In the genomic region with DNA sequence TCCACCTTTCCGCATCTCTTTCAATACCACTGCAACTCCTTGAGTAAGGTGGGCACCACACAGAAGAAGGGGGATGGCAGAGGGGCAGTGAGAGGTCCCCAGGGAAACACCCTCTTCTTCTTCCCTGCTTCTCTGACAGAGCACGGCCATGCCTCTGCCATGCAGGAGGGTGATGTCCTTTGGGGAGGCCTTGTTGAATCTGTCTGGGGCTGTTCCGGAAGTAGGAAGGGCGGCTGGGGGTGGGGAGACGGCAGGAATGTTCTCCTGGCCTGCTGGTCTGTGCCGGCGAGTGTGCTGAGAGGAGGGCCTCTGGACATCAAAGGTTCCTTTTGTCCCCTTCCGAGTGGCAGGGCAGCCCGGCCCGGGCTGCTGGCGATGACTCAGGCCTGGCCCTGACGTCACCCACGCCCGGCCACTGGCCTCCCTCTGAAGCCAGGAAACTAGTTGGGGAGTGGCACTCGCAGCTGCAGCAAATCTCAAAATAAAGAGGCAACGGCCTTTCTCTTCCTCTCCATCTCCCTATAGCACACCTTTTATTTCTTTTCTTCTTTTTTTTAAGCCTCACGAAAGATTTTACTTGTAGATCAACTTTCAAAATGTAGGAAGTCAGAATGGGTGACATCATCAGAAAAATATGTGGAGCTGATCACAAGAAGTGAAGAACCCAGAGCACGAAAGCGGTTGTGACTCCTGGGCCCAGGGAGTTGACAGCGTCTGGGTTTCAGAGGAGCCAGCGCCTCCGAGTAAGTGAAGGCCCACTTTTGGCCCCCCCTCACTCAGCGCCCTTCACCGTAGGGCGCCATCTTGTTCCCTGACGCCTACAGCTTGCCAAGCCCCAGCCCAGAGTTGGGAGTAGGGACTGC, we compare ENCODE assay signal across 8 cellular contexts. TPM values are rescaled to one million over a fixed set of nuclear protein-coding genes. Genes with fewer than 3 reads are reported as not detected.
DNase-seq lines count a peak whose midpoint lies in the region; ATAC-seq and TF ChIP-seq lines count a peak whose summit lies in the region.

A gene with protein sequence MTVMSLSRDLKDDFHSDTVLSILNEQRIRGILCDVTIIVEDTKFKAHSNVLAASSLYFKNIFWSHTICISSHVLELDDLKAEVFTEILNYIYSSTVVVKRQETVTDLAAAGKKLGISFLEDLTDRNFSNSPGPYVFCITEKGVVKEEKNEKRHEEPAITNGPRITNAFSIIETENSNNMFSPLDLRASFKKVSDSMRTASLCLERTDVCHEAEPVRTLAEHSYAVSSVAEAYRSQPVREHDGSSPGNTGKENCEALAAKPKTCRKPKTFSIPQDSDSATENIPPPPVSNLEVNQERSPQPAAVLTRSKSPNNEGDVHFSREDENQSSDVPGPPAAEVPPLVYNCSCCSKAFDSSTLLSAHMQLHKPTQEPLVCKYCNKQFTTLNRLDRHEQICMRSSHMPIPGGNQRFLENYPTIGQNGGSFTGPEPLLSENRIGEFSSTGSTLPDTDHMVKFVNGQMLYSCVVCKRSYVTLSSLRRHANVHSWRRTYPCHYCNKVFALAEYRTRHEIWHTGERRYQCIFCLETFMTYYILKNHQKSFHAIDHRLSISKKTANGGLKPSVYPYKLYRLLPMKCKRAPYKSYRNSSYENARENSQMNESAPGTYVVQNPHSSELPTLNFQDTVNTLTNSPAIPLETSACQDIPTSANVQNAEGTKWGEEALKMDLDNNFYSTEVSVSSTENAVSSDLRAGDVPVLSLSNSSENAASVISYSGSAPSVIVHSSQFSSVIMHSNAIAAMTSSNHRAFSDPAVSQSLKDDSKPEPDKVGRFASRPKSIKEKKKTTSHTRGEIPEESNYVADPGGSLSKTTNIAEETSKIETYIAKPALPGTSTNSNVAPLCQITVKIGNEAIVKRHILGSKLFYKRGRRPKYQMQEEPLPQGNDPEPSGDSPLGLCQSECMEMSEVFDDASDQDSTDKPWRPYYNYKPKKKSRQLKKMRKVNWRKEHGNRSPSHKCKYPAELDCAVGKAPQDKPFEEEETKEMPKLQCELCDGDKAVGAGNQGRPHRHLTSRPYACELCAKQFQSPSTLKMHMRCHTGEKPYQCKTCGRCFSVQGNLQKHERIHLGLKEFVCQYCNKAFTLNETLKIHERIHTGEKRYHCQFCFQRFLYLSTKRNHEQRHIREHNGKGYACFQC (N-terminal part only) (plus strand): TSS at position 443 of the 863 bp plus-strand sequence. CDS start 73,885 bp downstream, outside the sequence.

- POLR2A ChIA-PET in activated CD8-positive, alpha-beta memory T cell treated with anti-CD3 and anti-CD28 coated beads for 36 hours (lab: Charles Lee) = no interaction called here

- peaks cover 48% of the 10 kb centered on the region for H3K4me1 ChIP-seq in RWPE2 (ENCODE audit: insufficient read depth, poor library complexity, severe bottlenecking)
- no peaks in the 10 kb centered on the region for H3K4me1 ChIP-seq in right lobe of liver

- ATAC-seq in RWPE2 (ENCODE audit: low read depth) (peak; percentile 44), right lobe of liver (peak; percentile 80 to 87 (median 86)), GM21390 (IDR thresholded peaks at IDR 0.05; ENCODE audit: unreplicated experiment) (no peak)

- peaks cover 17% of the 10 kb centered on the region for H3K36me3 ChIP-seq in RWPE2 (ENCODE audit: low read depth)
- no peaks in the 10 kb centered on the region for H3K36me3 ChIP-seq in right lobe of liver

- H3K27me3 ChIP-seq in RWPE2 (ENCODE audit: insufficient read depth, poor library complexity, severe bottlenecking) = no peaks in the 10 kb centered on the region
- H3K27me3 ChIP-seq in right lobe of liver = no peaks in the 10 kb centered on the region

- peak within 1 kb of the TSS; percentile 9 for H3K4me3 ChIP-seq in RWPE2 (ENCODE audit: severe bottlenecking)
- no peak within 1 kb of the TSS for H3K4me3 ChIP-seq in right lobe of liver

- CTCF ChIA-PET in activated CD8-positive, alpha-beta memory T cell treated with anti-CD3 and anti-CD28 coated beads for 36 hours (lab: Charles Lee) = interaction anchor here (0.7 to 2.1 kb wide), 3 partner anchors 10 to 545 kb away, joined by 4 to 6 read pairs (median 5); no protein-coding TSS in a partner anchor

- TF ChIP-seq CTCF in RWPE2 (IDR thresholded peaks at IDR 0.05; ENCODE audit: poor library complexity, severe bottlenecking) (no peak), right lobe of liver (IDR thresholded peaks at IDR 0.05) (no peak)

- H3K9me3 ChIP-seq in RWPE2 (ENCODE audit: severe bottlenecking) (no peaks in the 10 kb centered on the region), right lobe of liver (no peaks in the 10 kb centered on the region)

- peak; percentile 46 for TF ChIP-seq POLR2A in right lobe of liver (IDR thresholded peaks at IDR 0.05)

- DNase-seq in activated CD8-positive, alpha-beta memory T cell treated with anti-CD3 and anti-CD28 coated beads, Interleukin-2, amount 50 U/mL, for 48 hours = no peak
- DNase-seq in RWPE2 (ENCODE audit: low spot score) (peak; percentile 85), ecto neural progenitor cell (ENCODE audit: low spot score) (peak; percentile 86), right lobe of liver (peak; percentile 77 to 83 (median 77)), stromal cell of bone marrow (ENCODE audit: low read depth) (peak; percentile 79), activated T-cell treated with anti-CD3 and anti-CD28 coated beads for 4 hours (no peak)

- intact Hi-C loops in right lobe of liver (cut with DNase I) = no loop called here

- WGBS in right lobe of liver (ENCODE audit: insufficient coverage, low coverage, low lambda C conversion rate, missing lambda C conversion rate) = 46% methylated on average over 17 of the region's 26 CpGs

- H3K27ac ChIP-seq in RWPE2 (ENCODE audit: poor library complexity, severe bottlenecking) (peak within 1 kb of the TSS; percentile 99), right lobe of liver (peak within 1 kb of the TSS; percentile 60 to 79 (median 66))

RNA-seq across cellular contexts. Expression of the gene that starts here (rescaled TPM):
- 10 to 100 TPM; 56.6 to 57.0 TPM for total RNA-seq in activated CD8-positive, alpha-beta memory T cell treated with anti-CD3 and anti-CD28 coated beads for 36 hours
- 10 to 100 TPM; 29.4 to 75.2 (median 36.6) TPM for total RNA-seq in right lobe of liver

Comparison
In these comparisons a context has a peak if more than half of its experiments do, and no peak if none do; other contexts are left out.
1. DNase-seq: peak in RWPE2 (single experiment), ecto neural progenitor cell (single experiment), right lobe of liver (3 of 3) and stromal cell of bone marrow (single experiment); none in activated CD8-positive, alpha-beta memory T cell treated with anti-CD3 and anti-CD28 coated beads, Interleukin-2, amount 50 U/mL, for 48 hours (single experiment) and activated T-cell treated with anti-CD3 and anti-CD28 coated beads for 4 hours (single experiment).